Comparison of ENCODE assay signal across 8 cellular contexts in genomic region chr11:70271635-70271953, GRCh38. TPM values are rescaled to one million over a fixed set of nuclear protein-coding genes. Genes with fewer than 3 reads are reported as not detected.
A peak's percentile ranks its signal among the peaks of the same experiment; 100 is the strongest.
DNase-seq lines count a peak whose midpoint lies in the region; ATAC-seq, FAIRE-seq and TF ChIP-seq lines count a peak whose summit lies in the region.

No MANE protein-coding gene starts in this region.

- H3K27ac Mint-ChIP-seq in T-helper 2 cell treated with Interferon-gamma antibody and Interleukin-4, amounts not matched to agents 5 μg/mL and 100 μg/mL, for 36 hours: no peak overlapping the region

- H3K4me3 Mint-ChIP-seq in T-helper 2 cell treated with Interferon-gamma antibody and Interleukin-4, amounts not matched to agents 5 μg/mL and 100 μg/mL, for 36 hours: peak overlapping the region; percentile 92

- no peak for FAIRE-seq in kidney (lab: Jason Lieb, UNC)

- H3K27me3 Mint-ChIP-seq in T-helper 2 cell treated with Interferon-gamma antibody and Interleukin-4, amounts not matched to agents 5 μg/mL and 100 μg/mL, for 36 hours (ENCODE audit: low read depth): peaks cover 17% of the 10 kb centered on the region

- TF ChIP-seq CTCF in kidney (IDR thresholded peaks at IDR 0.05; ENCODE audit: borderline replicate concordance, extremely low read depth, insufficient read depth) (no peak), omental fat pad (IDR thresholded peaks at IDR 0.05) (no peak)

- H3K9me3 ChIP-seq in adipocyte (ENCODE audit: control insufficient read depth, low read length) (no peaks in the 10 kb centered on the region), kidney (ENCODE audit: control insufficient read depth in 1 of 2, low read length in 2 of 2) (no peaks in the 10 kb centered on the region)

- H3K36me3 ChIP-seq in adipocyte (ENCODE audit: control insufficient read depth, insufficient read depth, low read length, severe bottlenecking): peaks cover 27% of the 10 kb centered on the region
- peaks cover 7 to 12% of the 10 kb centered on the region in 2 donors for H3K36me3 ChIP-seq in kidney (ENCODE audit: control insufficient read depth in 1 of 2, insufficient read depth in 2 of 2, low read length in 2 of 2)

- peaks cover 3% of the 10 kb centered on the region for H3K27me3 ChIP-seq in adipocyte (replicated peaks; ENCODE audit: control insufficient read depth, insufficient read depth, low read length)

- H3K4me1 ChIP-seq in adipocyte (ENCODE audit: control insufficient read depth, insufficient read depth, low read length): peaks cover 17% of the 10 kb centered on the region
- H3K4me1 ChIP-seq in kidney (ENCODE audit: control insufficient read depth in 1 of 2, insufficient read depth in 1 of 2, low read depth in 1 of 2, low read length in 2 of 2): peaks cover 7 to 8% of the 10 kb centered on the region in 2 donors

- peak overlapping the region; percentile 93 for H3K9ac ChIP-seq in adipocyte (ENCODE audit: low read length)
- peak overlapping the region in 1 of 2 donors; percentile 90 for H3K9ac ChIP-seq in kidney (ENCODE audit: low read length in 2 of 2)

- no peak for DNase-seq in T-helper 2 cell treated with Interferon-gamma antibody and Interleukin-4, amounts not matched to agents 5 μg/mL and 100 μg/mL, for 36 hours (ENCODE audit: low spot score)
- DNase-seq in T-helper 2 cell: no peak
- DNase-seq in adipocyte (ENCODE audit: low read depth): no peak
- no peak for DNase-seq in kidney
- no peak for DNase-seq in substantia nigra (lab: John Stamatoyannopoulos, UW)
- no peak for DNase-seq in NCI-H524 treated with DMSO at 0.1 percent for 48 hours (lab: John Stamatoyannopoulos, UW)
- no peak for DNase-seq in omental fat pad (ENCODE audit: low spot score)
- DNase-seq in NK-92 treated with Interleukin-12 subunit alpha and Interleukin-12 subunit beta, amount 100 ng/mL, for 24 hours (lab: John Stamatoyannopoulos, UW): no peak

- H3K4me3 ChIP-seq in adipocyte (ENCODE audit: low read length) (peak overlapping the region; percentile 96), kidney (ENCODE audit: low read length in 2 of 2) (peak overlapping the region; percentile 79 to 84)

- peaks cover 28% of the 10 kb centered on the region for H3K36me3 Mint-ChIP-seq in T-helper 2 cell treated with Interferon-gamma antibody and Interleukin-4, amounts not matched to agents 5 μg/mL and 100 μg/mL, for 36 hours (ENCODE audit: low read depth)

- no peak for ATAC-seq in omental fat pad (ENCODE audit: low FRiP score)

- intact Hi-C loops in kidney (cut with DNase I): no loop called here

- no peaks in the 10 kb centered on the region for H3K9me3 Mint-ChIP-seq in T-helper 2 cell treated with Interferon-gamma antibody and Interleukin-4, amounts not matched to agents 5 μg/mL and 100 μg/mL, for 36 hours

- peak overlapping the region; percentile 74 to 76 for H3K27ac ChIP-seq in kidney (ENCODE audit: low read depth in 2 of 2, low read length in 2 of 2)
- H3K27ac ChIP-seq in substantia nigra (ENCODE audit: low read depth, low read length, poor library complexity, severe bottlenecking): peak overlapping the region; percentile 45

- H3K4me1 Mint-ChIP-seq in T-helper 2 cell treated with Interferon-gamma antibody and Interleukin-4, amounts not matched to agents 5 μg/mL and 100 μg/mL, for 36 hours (ENCODE audit: low read depth): peaks cover 27% of the 10 kb centered on the region

RNA-seq across cellular contexts. Expression of gene PPFIA1, which starts 1.1 kb away (rescaled TPM):
- total RNA-seq in kidney: 53.0 TPM
- 19.1 TPM for polyA plus RNA-seq in kidney (ENCODE audit: insufficient read depth, low read depth, low replicate concordance)
- total RNA-seq in omental fat pad: 100 to 1,000 TPM in 1 of 4 donors, 10 to 100 TPM in 3; 58.3 to 119 (median 84.7) TPM
